ENCODE assay signal across 10 cellular contexts in genomic region chr6:149045404-149045803, GRCh38.
DNase-seq lines count a peak whose midpoint lies in the region; ATAC-seq and TF ChIP-seq lines count a peak whose summit lies in the region.
"Had no signal": no experiment of that assay in that cellular context is flagged by ENCODE, and none has a peak within 500 bp of the region (broad histone marks: within the 10 kb centered on the region; RNA-seq: fewer than 3 reads in every experiment).

No MANE protein-coding gene starts in this region.

- no peaks in the 10 kb centered on the region for H3K4me1 ChIP-seq in psoas muscle
- H3K4me1 ChIP-seq in tibial nerve = peaks cover 0 to 16% (median 12%) of the 10 kb centered on the region in 4 donors
- H3K4me1 ChIP-seq: gastroesophageal sphincter, upper lobe of left lung had no signal

- no peaks in the 10 kb centered on the region for H3K4me1 Mint-ChIP-seq in progenitor cell of endocrine pancreas (ENCODE audit: low read depth)

- WGBS in psoas muscle, 3 donors = 74 to 81% (median 79%) methylated on average over 2 of the region's 2 CpGs
- 83 to 86% methylated on average over 2 of the region's 2 CpGs for WGBS in tibial nerve, 2 donors

- no peaks in the 10 kb centered on the region for H3K27me3 ChIP-seq in psoas muscle (ENCODE audit: insufficient read depth in 3 of 3, low read length in 2 of 3)
- H3K27me3 ChIP-seq in tibial nerve = no peaks in the 10 kb centered on the region
- H3K27me3 ChIP-seq: gastroesophageal sphincter, upper lobe of left lung had no signal

- no peak for TF ChIP-seq EP300 in tibial nerve (IDR thresholded peaks at IDR 0.05)

- H3K9me3 ChIP-seq in psoas muscle (no peaks in the 10 kb centered on the region), tibial nerve (no peaks in the 10 kb centered on the region)
- H3K9me3 ChIP-seq: gastroesophageal sphincter, upper lobe of left lung had no signal

- H3K27ac Mint-ChIP-seq in progenitor cell of endocrine pancreas = no peak overlapping the region

- H3K9me3 Mint-ChIP-seq in progenitor cell of endocrine pancreas (ENCODE audit: low read depth) = no peaks in the 10 kb centered on the region

- no peak overlapping the region for H3K27ac ChIP-seq in psoas muscle
- H3K27ac ChIP-seq in tibial nerve = no peak overlapping the region
- H3K27ac ChIP-seq: gastroesophageal sphincter, upper lobe of left lung had no signal

- H3K36me3 Mint-ChIP-seq in progenitor cell of endocrine pancreas (ENCODE audit: insufficient read depth) = no peaks in the 10 kb centered on the region

- TF ChIP-seq POLR2A in tibial nerve (IDR thresholded peaks at IDR 0.05) = no peak

- H3K4me3 ChIP-seq in psoas muscle (no peak overlapping the region), tibial nerve (no peak overlapping the region)
- H3K4me3 ChIP-seq: gastroesophageal sphincter, upper lobe of left lung had no signal

- no peaks in the 10 kb centered on the region for H3K27me3 Mint-ChIP-seq in progenitor cell of endocrine pancreas

- intact Hi-C loops in psoas muscle (cut with DNase I) = no loop called here

- TF ChIP-seq CTCF in progenitor cell of endocrine pancreas (IDR thresholded peaks at IDR 0.05; ENCODE audit: unreplicated experiment) (peak; percentile 10), psoas muscle (IDR thresholded peaks at IDR 0.05) (no peak), tibial nerve (IDR thresholded peaks at IDR 0.05) (no peak)

- no peak overlapping the region for H3K4me3 Mint-ChIP-seq in progenitor cell of endocrine pancreas (ENCODE audit: low read depth)

- H3K36me3 ChIP-seq in psoas muscle (ENCODE audit: insufficient read depth in 1 of 2, low read depth in 1 of 2) = no peaks in the 10 kb centered on the region
- H3K36me3 ChIP-seq in tibial nerve = peaks cover 0 to 9% (median 0%) of the 10 kb centered on the region in 3 donors
- H3K36me3 ChIP-seq: gastroesophageal sphincter, upper lobe of left lung had no signal

- ATAC-seq in HG02588 (IDR thresholded peaks at IDR 0.05; ENCODE audit: unreplicated experiment) (peak; percentile 49), psoas muscle (no peak)

- DNase-seq in activated CD4-positive, alpha-beta T cell treated with anti-CD3 and anti-CD28 coated beads for 48 hours = peak; percentile 39
- no peak for DNase-seq in activated CD4-positive, alpha-beta T cell treated with anti-CD3 and anti-CD28 coated beads, Interleukin-2, amount 50 U/mL, for 4 hours
- DNase-seq in OCI-M1 (lab: John Stamatoyannopoulos, UW) = peak; percentile 22
- DNase-seq in progenitor cell of endocrine pancreas (ENCODE audit: low spot score, unreplicated experiment) = no peak
- DNase-seq in psoas muscle = no peak
- no peak for DNase-seq in tibial nerve (ENCODE audit: low spot score in 2 of 2)
- no peak for DNase-seq in NCI-H510A (lab: John Stamatoyannopoulos, UW)
- DNase-seq: upper lobe of left lung had no signal

Comparison
In these comparisons a context has a peak if more than half of its experiments do, and no peak if none do; other contexts are left out.
1. DNase-seq: peak in activated CD4-positive, alpha-beta T cell treated with anti-CD3 and anti-CD28 coated beads for 48 hours (single experiment) and OCI-M1 (single experiment); none in activated CD4-positive, alpha-beta T cell treated with anti-CD3 and anti-CD28 coated beads, Interleukin-2, amount 50 U/mL, for 4 hours (0 of 2), progenitor cell of endocrine pancreas (single experiment), psoas muscle (0 of 2), tibial nerve (0 of 2) and NCI-H510A (single experiment).